5 cellular contexts compared by ENCODE assay signal in the genomic region with DNA sequence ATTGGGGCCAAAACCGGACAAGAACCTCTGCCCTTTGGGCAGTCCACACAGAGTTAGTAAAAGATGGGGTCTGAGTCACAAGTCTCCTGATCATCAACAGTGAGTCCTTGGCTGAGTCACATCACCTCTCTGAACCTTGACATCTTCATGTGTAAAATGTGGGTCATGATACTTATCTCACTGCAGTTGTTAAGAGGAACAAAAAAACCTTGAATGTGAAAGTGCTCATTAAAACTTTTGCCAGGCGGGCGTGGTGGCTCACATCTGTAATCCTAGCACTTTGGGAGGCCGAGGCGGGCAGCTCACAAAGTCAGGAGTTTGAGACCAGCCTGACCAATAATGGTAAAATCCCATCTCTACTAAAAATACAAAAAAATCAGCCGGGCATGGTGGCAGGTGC. TPM values are rescaled to one million over a fixed set of nuclear protein-coding genes. Genes with fewer than 3 reads are reported as not detected.
DNase-seq lines count a peak whose midpoint lies in the region; ATAC-seq lines count a peak whose summit lies in the region.

No MANE protein-coding gene starts in this region.

- ATAC-seq in activated T-cell treated with anti-CD3 and anti-CD28 coated beads, Interleukin-2, amount 50 U/mL, for 72 hours (replicated peaks in 1 of 2) = peak; percentile 97 to 99

- intact Hi-C loops in posterior vena cava (cut with DNase I) = no loop called here

- H3K9me3 Mint-ChIP-seq in activated T-cell treated with anti-CD3 and anti-CD28 coated beads, Interleukin-2, amount 50 U/mL, for 72 hours = no peaks in the 10 kb centered on the region

- H3K4me1 Mint-ChIP-seq in activated T-cell treated with anti-CD3 and anti-CD28 coated beads, Interleukin-2, amount 50 U/mL, for 72 hours (ENCODE audit: low read depth) = peaks cover 24% of the 10 kb centered on the region

- peak overlapping the region; percentile 35 to 51 for H3K4me3 Mint-ChIP-seq in activated T-cell treated with anti-CD3 and anti-CD28 coated beads, Interleukin-2, amount 50 U/mL, for 72 hours

- DNase-seq in M059J (ENCODE audit: low read depth) (peak; percentile 92), posterior vena cava (ENCODE audit: low spot score) (peak; percentile 34), midbrain (lab: John Stamatoyannopoulos, UW) (no peak), NCI-H748 treated with DMSO at 0.1 percent for 48 hours (lab: John Stamatoyannopoulos, UW) (no peak)
- peak; percentile 33 to 38 for DNase-seq in activated T-cell treated with anti-CD3 and anti-CD28 coated beads, Interleukin-2, amount 50 U/mL, for 72 hours

- no peaks in the 10 kb centered on the region for H3K27me3 Mint-ChIP-seq in activated T-cell treated with anti-CD3 and anti-CD28 coated beads, Interleukin-2, amount 50 U/mL, for 72 hours (ENCODE audit: low read depth)

- H3K27ac Mint-ChIP-seq in activated T-cell treated with anti-CD3 and anti-CD28 coated beads, Interleukin-2, amount 50 U/mL, for 72 hours = peak overlapping the region; percentile 70

- no peaks in the 10 kb centered on the region for H3K36me3 Mint-ChIP-seq in activated T-cell treated with anti-CD3 and anti-CD28 coated beads, Interleukin-2, amount 50 U/mL, for 72 hours (ENCODE audit: insufficient read depth in 2 of 2)

RNA-seq across cellular contexts. Expression of gene S100A16, which starts 15.7 kb away (rescaled TPM):
- 138 and 163 TPM in 2 replicates for total RNA-seq in M059J (2014; rRNA removed; shearing (Covaris generic))
- total RNA-seq in activated T-cell treated with anti-CD3 and anti-CD28 coated beads, Interleukin-2, amount 50 U/mL, for 72 hours = not detected
- 10 to 100 TPM; 67.0 to 99.2 TPM for total RNA-seq in posterior vena cava

RNA-seq across cellular contexts. Expression of gene S100A14, which starts 18.9 kb away (rescaled TPM):
- not detected in 2 replicates for total RNA-seq in M059J (2014; rRNA removed; shearing (Covaris generic))
- 1 to 10 TPM in 1 of 2 donors, under 1 TPM in 1; 0.26 to 1.4 TPM for total RNA-seq in activated T-cell treated with anti-CD3 and anti-CD28 coated beads, Interleukin-2, amount 50 U/mL, for 72 hours
- total RNA-seq in posterior vena cava = not detected

RNA-seq across cellular contexts. Expression of gene S100A13, which starts 30.1 kb away (rescaled TPM):
- 206 and 207 TPM in 2 replicates for total RNA-seq in M059J (2014; rRNA removed; shearing (Covaris generic))
- 10 to 100 TPM; 13.5 to 16.4 TPM for total RNA-seq in activated T-cell treated with anti-CD3 and anti-CD28 coated beads, Interleukin-2, amount 50 U/mL, for 72 hours
- total RNA-seq in posterior vena cava = 100 to 1,000 TPM; 149 to 167 TPM

RNA-seq across cellular contexts. Expression of gene S100A1, which starts 31.0 kb away (rescaled TPM):
- 0.42 TPM in 1 of 2 replicates, not detected in the other for total RNA-seq in M059J (2014; rRNA removed; shearing (Covaris generic))
- not detected for total RNA-seq in activated T-cell treated with anti-CD3 and anti-CD28 coated beads, Interleukin-2, amount 50 U/mL, for 72 hours
- 1 to 10 TPM in 1 of 2 donors, under 1 TPM in 1; 0.74 to 1.8 TPM for total RNA-seq in posterior vena cava

RNA-seq across cellular contexts. Expression of gene S100A2, which starts 31.6 kb away (rescaled TPM):
- 14.4 and 19.6 TPM in 2 replicates for total RNA-seq in M059J (2014; rRNA removed; shearing (Covaris generic))
- 1 to 10 TPM; 1.7 to 5.0 TPM for total RNA-seq in activated T-cell treated with anti-CD3 and anti-CD28 coated beads, Interleukin-2, amount 50 U/mL, for 72 hours
- 1 to 10 TPM; 1.5 to 3.5 TPM for total RNA-seq in posterior vena cava

Comparison
In these comparisons a context has a peak if more than half of its experiments do, and no peak if none do; other contexts are left out.
1. DNase-seq: peak in M059J (single experiment), activated T-cell treated with anti-CD3 and anti-CD28 coated beads, Interleukin-2, amount 50 U/mL, for 72 hours (2 of 2) and posterior vena cava (single experiment); none in midbrain (single experiment) and NCI-H748 treated with DMSO at 0.1 percent for 48 hours (single experiment).
2. RNA of gene S100A16, which starts 15.7 kb away (total RNA-seq): 138 to 163 TPM in M059J and 67.0 to 99.2 TPM in posterior vena cava; not detected in activated T-cell treated with anti-CD3 and anti-CD28 coated beads, Interleukin-2, amount 50 U/mL, for 72 hours; every median in the first group is over 10 times any median in the second.
3. RNA of gene S100A13, which starts 30.1 kb away (total RNA-seq): 206 to 207 TPM in M059J and 149 to 167 TPM in posterior vena cava; 13.5 to 16.4 TPM in activated T-cell treated with anti-CD3 and anti-CD28 coated beads, Interleukin-2, amount 50 U/mL, for 72 hours; every median in the first group is over 4 times any median in the second.